In genomic region chr16:68089067-68089466, GRCh38 we compare ENCODE assay signal across 19 cellular contexts. TPM values are rescaled to one million over a fixed set of nuclear protein-coding genes. Genes with fewer than 3 reads are reported as not detected.
DNase-seq lines count a peak whose midpoint lies in the region; ATAC-seq and TF ChIP-seq lines count a peak whose summit lies in the region.
"Had no signal": no experiment of that assay in that cellular context is flagged by ENCODE, and none has a peak within 500 bp of the region (broad histone marks: within the 10 kb centered on the region; RNA-seq: fewer than 3 reads in every experiment).

No MANE protein-coding gene starts in this region.

- intact Hi-C loops in CD8-positive, alpha-beta T cell (cut with DNase I, micrococcal nuclease): loop anchor here in 1 of 2 experiments (10.0 kb wide), 1 partner anchor 524 kb away; the partner anchor contains the start of gene CTCF

- H3K27ac ChIP-seq in BLaER1 treated with 17β-estradiol and CSF1 and Interleukin-3, amounts not matched to agents 10 nM and 100 nM: no peak overlapping the region; a peak in 2 of 22 replicates
- peak overlapping the region; percentile 24 for H3K27ac ChIP-seq in CD8-positive, alpha-beta T cell (ENCODE audit: low read depth, low read length)
- H3K27ac ChIP-seq: RWPE1, WERI-Rb-1 had no signal

- TF ChIP-seq CTCF in CD8-positive, alpha-beta T cell (IDR thresholded peaks at IDR 0.05): no peak

- H3K36me3 ChIP-seq in BLaER1 treated with 17β-estradiol and CSF1 and Interleukin-3, amounts not matched to agents 10 nM and 100 nM: no peaks in the 10 kb centered on the region
- H3K36me3 ChIP-seq in CD8-positive, alpha-beta T cell (ENCODE audit: insufficient read depth, low read length): no peaks in the 10 kb centered on the region
- H3K36me3 ChIP-seq: upper lobe of left lung, WERI-Rb-1 had no signal

- H3K9me3 Mint-ChIP-seq in CD8-positive, alpha-beta T cell: no peaks in the 10 kb centered on the region
- H3K9me3 Mint-ChIP-seq in effector memory CD8-positive, alpha-beta T cell: no peaks in the 10 kb centered on the region

- peaks cover 64 to 80% (median 71%) of the 10 kb centered on the region in 10 experiments for H3K4me1 ChIP-seq in BLaER1 treated with 17β-estradiol and CSF1 and Interleukin-3, amounts not matched to agents 10 nM and 100 nM
- H3K4me1 ChIP-seq in CD8-positive, alpha-beta T cell (ENCODE audit: insufficient read depth, low read length): peaks cover 62% of the 10 kb centered on the region

- H3K27me3 Mint-ChIP-seq in CD8-positive, alpha-beta T cell (ENCODE audit: low read depth): no peaks in the 10 kb centered on the region
- H3K27me3 Mint-ChIP-seq in T-helper 17 cell: no peaks in the 10 kb centered on the region
- no peaks in the 10 kb centered on the region for H3K27me3 Mint-ChIP-seq in effector memory CD8-positive, alpha-beta T cell

- peak overlapping the region; percentile 87 for H3K27ac Mint-ChIP-seq in CD8-positive, alpha-beta T cell
- peak overlapping the region; percentile 92 for H3K27ac Mint-ChIP-seq in T-helper 17 cell
- H3K27ac Mint-ChIP-seq in effector memory CD8-positive, alpha-beta T cell: peak overlapping the region; percentile 73 to 82

- DNase-seq in CD8-positive, alpha-beta T cell: no peak
- DNase-seq in T-helper 17 cell: no peak
- DNase-seq in effector memory CD8-positive, alpha-beta T cell: no peak
- DNase-seq in H4 (ENCODE audit: low spot score): no peak
- DNase-seq in NCI-H1436 (lab: John Stamatoyannopoulos, UW): no peak
- no peak for DNase-seq in kidney tubule cell (ENCODE audit: low spot score)
- no peak for DNase-seq in NCI-H524 (lab: John Stamatoyannopoulos, UW)
- DNase-seq: activated CD8-positive, alpha-beta memory T cell treated with anti-CD3 and anti-CD28 coated beads, Interleukin-2, amount 50 U/mL, for 48 hours; aorta; BE2C; DMS53; hypothalamus; NCI-H1092; NCI-H2171; SW 1271; upper lobe of left lung; WERI-Rb-1 had no signal

- H4K20me1 ChIP-seq in BLaER1 treated with 17β-estradiol and CSF1 and Interleukin-3, amounts not matched to agents 10 nM and 100 nM: peaks cover 33 to 82% (median 74%) of the 10 kb centered on the region in 11 experiments; a peak in 21 of 22 replicates

- ATAC-seq in CD8-positive, alpha-beta T cell: no peak
- no peak for ATAC-seq in T-helper 17 cell
- ATAC-seq in effector memory CD8-positive, alpha-beta T cell (replicated peaks): no peak

- H3K4me3 ChIP-seq in BLaER1 treated with 17β-estradiol and CSF1 and Interleukin-3, amounts not matched to agents 10 nM and 100 nM: peak overlapping the region in 2 of 10 experiments; percentile 11 to 14; a peak in 3 of 20 replicates
- H3K4me3 ChIP-seq in CD8-positive, alpha-beta T cell (ENCODE audit: low read depth, low read length): peak overlapping the region; percentile 38
- H3K4me3 ChIP-seq: upper lobe of left lung had no signal

- peaks cover 64% of the 10 kb centered on the region for H3K4me1 Mint-ChIP-seq in CD8-positive, alpha-beta T cell (ENCODE audit: low read depth)
- H3K4me1 Mint-ChIP-seq in T-helper 17 cell: peaks cover 50% of the 10 kb centered on the region
- peaks cover 45 to 62% of the 10 kb centered on the region in 2 donors for H3K4me1 Mint-ChIP-seq in effector memory CD8-positive, alpha-beta T cell (ENCODE audit: low read depth in 2 of 2)

- no peaks in the 10 kb centered on the region for H3K27me3 ChIP-seq in BLaER1 treated with 17β-estradiol and CSF1 and Interleukin-3, amounts not matched to agents 10 nM and 100 nM
- no peaks in the 10 kb centered on the region for H3K27me3 ChIP-seq in CD8-positive, alpha-beta T cell (ENCODE audit: insufficient read depth, low read length)
- H3K27me3 ChIP-seq: BE2C, upper lobe of left lung had no signal

- peaks cover 11% of the 10 kb centered on the region for H3K36me3 Mint-ChIP-seq in CD8-positive, alpha-beta T cell
- peaks cover 2% of the 10 kb centered on the region for H3K36me3 Mint-ChIP-seq in T-helper 17 cell (ENCODE audit: low read depth)
- peaks cover 13% of the 10 kb centered on the region for H3K36me3 Mint-ChIP-seq in effector memory CD8-positive, alpha-beta T cell (ENCODE audit: insufficient read depth)

- POLR2A ChIA-PET in CD8-positive, alpha-beta T cell (lab: Charles Lee): interaction anchor here (0.6 kb wide), 1 partner anchor 88 kb away, joined by 3 read pairs; no protein-coding TSS in a partner anchor

- H3K4me2 ChIP-seq in BLaER1 treated with 17β-estradiol and CSF1 and Interleukin-3, amounts not matched to agents 10 nM and 100 nM: peak overlapping the region; percentile 16 to 92 (median 71)

- H3K9me3 ChIP-seq in BLaER1 treated with 17β-estradiol and CSF1 and Interleukin-3, amounts not matched to agents 10 nM and 100 nM (replicated peaks in 1 of 11): no peaks in the 10 kb centered on the region
- H3K9me3 ChIP-seq in CD8-positive, alpha-beta T cell (ENCODE audit: low read length): no peaks in the 10 kb centered on the region
- H3K9me3 ChIP-seq in T-helper 17 cell (ENCODE audit: control insufficient read depth, low read length, poor library complexity, severe bottlenecking): no peaks in the 10 kb centered on the region
- H3K9me3 ChIP-seq: BE2C, upper lobe of left lung had no signal

- H3K9ac ChIP-seq in BLaER1 treated with 17β-estradiol and CSF1 and Interleukin-3, amounts not matched to agents 10 nM and 100 nM: peak overlapping the region in 2 of 11 experiments; percentile 24 to 54; a peak in 2 of 22 replicates

- CTCF ChIA-PET in CD8-positive, alpha-beta T cell (lab: Charles Lee): interaction anchor here (1.1 kb wide), 1 partner anchor 48 kb away, joined by 4 read pairs; no protein-coding TSS in a partner anchor

- H3K4me3 Mint-ChIP-seq in CD8-positive, alpha-beta T cell: peak overlapping the region; percentile 76
- peak overlapping the region; percentile 89 for H3K4me3 Mint-ChIP-seq in T-helper 17 cell
- peak overlapping the region; percentile 58 to 93 for H3K4me3 Mint-ChIP-seq in effector memory CD8-positive, alpha-beta T cell

RNA-seq across cellular contexts. Expression of gene NFATC3, which starts 3.9 kb away (rescaled TPM):
- total RNA-seq in CD8-positive, alpha-beta T cell: 10 to 100 TPM; 79.4 to 85.2 TPM
- 100 to 1,000 TPM in 1 of 2 donors, 10 to 100 TPM in 1; 94.5 to 101 TPM for total RNA-seq in T-helper 17 cell
- 22.3 and 24.9 TPM in 2 replicates for total RNA-seq in H4 (2014; rRNA removed; shearing (Covaris generic))
